8 cellular contexts compared by ENCODE assay signal in genomic region chr13:43878897-43879322, GRCh38. TPM values are rescaled to one million over a fixed set of nuclear protein-coding genes. Genes with fewer than 3 reads are reported as not detected.
DNase-seq lines count a peak whose midpoint lies in the region; ATAC-seq lines count a peak whose summit lies in the region.

No MANE protein-coding gene starts in this region.

- peaks cover 15% of the 10 kb centered on the region in 2 donors for H3K36me3 Mint-ChIP-seq in activated naive CD4-positive, alpha-beta T cell treated with anti-CD3 and anti-CD28 coated beads, Interleukin-2, amount 50 U/mL, for 72 hours

- H3K4me1 ChIP-seq in HAP-1 (peaks cover 23% of the 10 kb centered on the region), neuron (ENCODE audit: insufficient read depth, low read length) (no peaks in the 10 kb centered on the region)

- H3K9me3 ChIP-seq in HAP-1 (no peaks in the 10 kb centered on the region), neuron (ENCODE audit: low read length) (no peaks in the 10 kb centered on the region)

- no peaks in the 10 kb centered on the region for H3K27me3 ChIP-seq in HAP-1 (ENCODE audit: low read depth)
- peaks cover 3% of the 10 kb centered on the region for H3K27me3 ChIP-seq in neuron (ENCODE audit: insufficient read depth, low read length)

- H3K4me3 ChIP-seq in HAP-1 (peak overlapping the region; percentile 50), neuron (ENCODE audit: low read length) (peak overlapping the region; percentile 74)

- ATAC-seq in activated naive CD4-positive, alpha-beta T cell treated with anti-CD3 and anti-CD28 coated beads, Interleukin-2, amount 50 U/mL, for 72 hours = peak; percentile 2 to 77

- H2AFZ ChIP-seq in neuron (ENCODE audit: low read depth, low read length) = peak overlapping the region; percentile 89

- H3K27ac Mint-ChIP-seq in activated naive CD4-positive, alpha-beta T cell treated with anti-CD3 and anti-CD28 coated beads, Interleukin-2, amount 50 U/mL, for 72 hours = peak overlapping the region; percentile 91 to 94

- H3K9me3 Mint-ChIP-seq in activated naive CD4-positive, alpha-beta T cell treated with anti-CD3 and anti-CD28 coated beads, Interleukin-2, amount 50 U/mL, for 72 hours = no peaks in the 10 kb centered on the region

- DNase-seq in activated T-cell treated with anti-CD3 and anti-CD28 coated beads for 48 hours (ENCODE audit: low read depth) = peak; percentile 30
- no peak for DNase-seq in activated T-cell treated with anti-CD3 and anti-CD28 coated beads, Interleukin-2, amount 50 U/mL, for 48 hours
- no peak for DNase-seq in HAP-1 (ENCODE audit: low spot score in 2 of 2)
- DNase-seq in MV-4-11 (lab: John Stamatoyannopoulos, UW) = peak; percentile 81
- peak in 1 of 2 donors; percentile 77 for DNase-seq in activated naive CD4-positive, alpha-beta T cell treated with anti-CD3 and anti-CD28 coated beads, Interleukin-2, amount 50 U/mL, for 72 hours (ENCODE audit: low spot score in 2 of 2)
- peak; percentile 88 for DNase-seq in glomerular visceral epithelial cell (ENCODE audit: extremely low spot score)
- DNase-seq in OCI-M2 (lab: John Stamatoyannopoulos, UW; ENCODE audit: unreplicated experiment) = no peak

- in situ Hi-C loops in HAP-1 (cut with MboI; ENCODE audit: low sequenced_read_pairs) = no loop called here

- H3K36me3 ChIP-seq in HAP-1 (replicated peaks) = no peaks in the 10 kb centered on the region
- no peaks in the 10 kb centered on the region for H3K36me3 ChIP-seq in neuron (ENCODE audit: insufficient read depth, low read length)

RNA-seq across cellular contexts. Expression of gene CCDC122, which starts 0.6 kb away (rescaled TPM):
- total RNA-seq in activated naive CD4-positive, alpha-beta T cell treated with anti-CD3 and anti-CD28 coated beads, Interleukin-2, amount 50 U/mL, for 72 hours = 1 to 10 TPM in 1 of 2 donors, under 1 TPM in 1; 0.25 to 2.8 TPM

RNA-seq across cellular contexts. Expression of gene LACC1, which starts 0.8 kb away (rescaled TPM):
- total RNA-seq in activated naive CD4-positive, alpha-beta T cell treated with anti-CD3 and anti-CD28 coated beads, Interleukin-2, amount 50 U/mL, for 72 hours = 1 to 10 TPM in 1 of 2 donors, under 1 TPM in 1; 0.87 to 3.7 TPM

Comparison
In these comparisons a context has a peak if more than half of its experiments do, and no peak if none do; other contexts are left out.
1. DNase-seq: peak in activated T-cell treated with anti-CD3 and anti-CD28 coated beads for 48 hours (single experiment), MV-4-11 (single experiment) and glomerular visceral epithelial cell (single experiment); none in activated T-cell treated with anti-CD3 and anti-CD28 coated beads, Interleukin-2, amount 50 U/mL, for 48 hours (0 of 2), HAP-1 (0 of 2) and OCI-M2 (single experiment).